Comparison of ENCODE assay signal across 25 cellular contexts in genomic region chr3:25191703-25192102, GRCh38.
DNase-seq lines count a peak whose midpoint lies in the region; ATAC-seq, FAIRE-seq and TF ChIP-seq lines count a peak whose summit lies in the region.
"Had no signal": no experiment of that assay in that cellular context is flagged by ENCODE, and none has a peak within 500 bp of the region (broad histone marks: within the 10 kb centered on the region; RNA-seq: fewer than 3 reads in every experiment).

No MANE protein-coding gene starts in this region.

- peak overlapping the region; percentile 65 for H3K27ac Mint-ChIP-seq in osteocyte (ENCODE audit: unreplicated experiment)
- H3K27ac Mint-ChIP-seq: B cell; CD8-positive, alpha-beta T cell; IgD-negative memory B cell had no signal

- H3K4me2 ChIP-seq in H1 (ENCODE audit: insufficient read depth in 1 of 2, low read depth in 2 of 2, low read length in 2 of 2): no peak overlapping the region

- CTCF ChIA-PET in AG04449 (lab: Yijun Ruan, JAX) (interaction anchor here (1.0 kb wide), 1 partner anchor 169 kb away, joined by 3 read pairs; no protein-coding TSS in a partner anchor), H1 (lab: Charles Lee; ENCODE audit: partially characterized antibody) (no interaction called here)

- no peaks in the 10 kb centered on the region for H3K23me2 ChIP-seq in H1 (ENCODE audit: low read depth, low read length)

- H3K4me1 ChIP-seq in H1 (replicated peaks in 1 of 4; ENCODE audit: control insufficient read depth in 3 of 4, insufficient read depth in 4 of 4, low read length in 3 of 4) (no peaks in the 10 kb centered on the region), sigmoid colon (no peaks in the 10 kb centered on the region)
- H3K4me1 ChIP-seq: Caco-2 had no signal

- H3K9me3 ChIP-seq in SK-N-MC (ENCODE audit: low read depth, low read length) (no peaks in the 10 kb centered on the region), H1 (ENCODE audit: insufficient read depth in 2 of 2, low read depth in 1 of 2, low read length in 1 of 2) (no peaks in the 10 kb centered on the region; a peak in 1 of 4 replicates), sigmoid colon (no peaks in the 10 kb centered on the region)
- H3K9me3 ChIP-seq: Caco-2 had no signal

- H2AFZ ChIP-seq in H1 (ENCODE audit: low read length): no peak overlapping the region

- TF ChIP-seq POLR2A in H1 (IDR thresholded peaks at IDR 0.05; ENCODE audit: control extremely low read depth in 1 of 2, low read depth in 2 of 2, low read length in 2 of 2) (no peak), sigmoid colon (IDR thresholded peaks at IDR 0.05) (no peak)

- no peak for TF ChIP-seq EP300 in H1 (IDR thresholded peaks at IDR 0.05; ENCODE audit: borderline replicate concordance in 1 of 2, low read depth in 2 of 2, low read length in 2 of 2)
- no peak for TF ChIP-seq EP300 in sigmoid colon (IDR thresholded peaks at IDR 0.05)

- no peaks in the 10 kb centered on the region for H3K27me3 Mint-ChIP-seq in osteocyte (ENCODE audit: unreplicated experiment)
- H3K27me3 Mint-ChIP-seq: B cell, IgD-negative memory B cell had no signal

- no peaks in the 10 kb centered on the region for H3K36me3 ChIP-seq in SK-N-MC (ENCODE audit: insufficient read depth, low read length)
- no peaks in the 10 kb centered on the region for H3K36me3 ChIP-seq in H1 (ENCODE audit: control insufficient read depth in 2 of 4, insufficient read depth in 4 of 4, low read length in 3 of 4)
- no peaks in the 10 kb centered on the region for H3K36me3 ChIP-seq in sigmoid colon

- TF ChIP-seq CTCF in AG04449 (IDR thresholded peaks at IDR 0.05; ENCODE audit: insufficient read depth, low read length, missing control alignments): no peak
- no peak for TF ChIP-seq CTCF in H1 (IDR thresholded peaks at IDR 0.05; ENCODE audit: control extremely low read depth in 1 of 3, insufficient read depth in 1 of 3, low read depth in 1 of 3, low read length in 3 of 3)
- no peak for TF ChIP-seq CTCF in osteocyte (IDR thresholded peaks at IDR 0.05)
- TF ChIP-seq CTCF in sigmoid colon (IDR thresholded peaks at IDR 0.05): no peak

- H4K91ac ChIP-seq in H1 (replicated peaks; ENCODE audit: insufficient read length, low read length): no peak overlapping the region

- H2BK5ac ChIP-seq in H1 (ENCODE audit: low read depth, low read length): no peak overlapping the region

- peak; percentile 5 for DNase-seq in AG04449 (ENCODE audit: low read depth, low spot score)
- DNase-seq in SK-N-MC (ENCODE audit: low read depth, low spot score): peak; percentile 28
- DNase-seq in H1 (ENCODE audit: low read depth in 1 of 2, low spot score in 2 of 2): no peak
- no peak for DNase-seq in osteocyte (ENCODE audit: extremely low spot score, unreplicated experiment)
- no peak for DNase-seq in left lobe of liver (ENCODE audit: low spot score)
- no peak for DNase-seq in HuH-7.5 (ENCODE audit: low spot score)
- DNase-seq in sigmoid colon: no peak
- DNase-seq: Caco-2; CD8-positive, alpha-beta T cell; DMS79 treated with DMSO at 0.1 percent for 48 hours; GF-D8; GOT3; HCEC 1CT; NCI-H1092; NCI-H1436 treated with DMSO at 0.1 percent for 48 hours; NCI-H187 treated with DMSO at 0.1 percent for 48 hours; NCI-H446; NCI-H69; SHP77 had no signal

- H2BK20ac ChIP-seq in H1 (ENCODE audit: low read length): no peak overlapping the region

- H3K23ac ChIP-seq in H1 (ENCODE audit: insufficient read length): no peak overlapping the region

- H3K79me2 ChIP-seq in H1 (ENCODE audit: control insufficient read depth in 1 of 2, insufficient read depth in 2 of 2, low read length in 2 of 2): no peaks in the 10 kb centered on the region

- peak overlapping the region; percentile 12 for H3K4me3 Mint-ChIP-seq in osteocyte (ENCODE audit: unreplicated experiment)
- H3K4me3 Mint-ChIP-seq: B cell; CD8-positive, alpha-beta T cell; IgD-negative memory B cell had no signal

- intact Hi-C loops in sigmoid colon (cut with DNase I): no loop called here

- no peak for TF ChIP-seq RAD21 in H1 (IDR thresholded peaks at IDR 0.05 in 1 of 2, conservative IDR thresholded peaks at IDR 0.05 in 1 of 2; ENCODE audit: low read depth in 2 of 2, low read length in 2 of 2)

- H3K9ac ChIP-seq in SK-N-MC (ENCODE audit: insufficient read length) (no peak overlapping the region), H1 (replicated peaks in 1 of 4; ENCODE audit: extremely low read depth in 1 of 4, low read depth in 3 of 4, low read length in 3 of 4) (no peak overlapping the region)

- no peaks in the 10 kb centered on the region for H3K36me3 Mint-ChIP-seq in osteocyte (ENCODE audit: unreplicated experiment)
- H3K36me3 Mint-ChIP-seq: CD8-positive, alpha-beta T cell; IgD-negative memory B cell had no signal

- H3K56ac ChIP-seq in H1 (replicated peaks; ENCODE audit: insufficient read length, low read depth, low read length): no peak overlapping the region

- H2BK120ac ChIP-seq in H1 (replicated peaks; ENCODE audit: low read depth, low read length): no peak overlapping the region

- H3K18ac ChIP-seq in H1 (ENCODE audit: extremely low read depth, low read length): no peak overlapping the region

- H4K20me1 ChIP-seq in H1 (replicated peaks in 1 of 2; ENCODE audit: control insufficient read depth in 1 of 2, insufficient read depth in 2 of 2, low read length in 2 of 2): no peaks in the 10 kb centered on the region

- H2BK15ac ChIP-seq in H1 (ENCODE audit: low read length): no peak overlapping the region

- H3K79me1 ChIP-seq in H1 (ENCODE audit: low read depth, low read length): no peaks in the 10 kb centered on the region

- H2BK12ac ChIP-seq in H1 (ENCODE audit: low read depth, low read length): no peak overlapping the region

- H3K4me3 ChIP-seq in AG04449 (ENCODE audit: low read depth, low read length) (no peak overlapping the region), SK-N-MC (0 out of 2 replicates have a peak overlapping the region, but pooled peaks have one; percentile 18), H1 (ENCODE audit: extremely low read depth in 1 of 4, insufficient read depth in 2 of 4, low read depth in 3 of 4, low read length in 4 of 4) (no peak overlapping the region), sigmoid colon (no peak overlapping the region)

- H2AK5ac ChIP-seq in H1 (ENCODE audit: low read depth, low read length): no peak overlapping the region

- ATAC-seq in left lobe of liver: no peak
- ATAC-seq: CD8-positive, alpha-beta T cell; Panc1 had no signal

- no peaks in the 10 kb centered on the region for H3K9me3 Mint-ChIP-seq in osteocyte (ENCODE audit: unreplicated experiment)

- H3K27me3 ChIP-seq in H1 (replicated peaks in 1 of 4; ENCODE audit: control insufficient read depth in 3 of 4, extremely low read depth in 1 of 4, insufficient read depth in 3 of 4, low read length in 3 of 4): no peaks in the 10 kb centered on the region
- no peaks in the 10 kb centered on the region for H3K27me3 ChIP-seq in sigmoid colon

- no peak overlapping the region for H3K14ac ChIP-seq in H1 (ENCODE audit: insufficient read length)

- H4K8ac ChIP-seq in H1 (ENCODE audit: extremely low read depth, insufficient read depth, low read length): no peak overlapping the region

- peak overlapping the region; percentile 71 for H3K27ac ChIP-seq in SK-N-MC
- H3K27ac ChIP-seq in H1 (ENCODE audit: low read depth, low read length): no peak overlapping the region
- H3K27ac ChIP-seq in sigmoid colon: no peak overlapping the region
- H3K27ac ChIP-seq: C4-2B, RWPE1 had no signal

- H4K5ac ChIP-seq in H1 (ENCODE audit: insufficient read length, low read depth, low read length): no peak overlapping the region

- 91% methylated on average over 5 of the region's 5 CpGs; no CpG with 5 or more reads in 1 of the 2 experiments for WGBS in H1 (ENCODE audit: extremely low coverage in 1 of 2, insufficient coverage in 1 of 2, insufficient read length in 1 of 2, insufficient replicate concordance in 2 of 2, low coverage in 1 of 2, low lambda C conversion rate in 2 of 2, missing lambda C conversion rate in 1 of 2), 2 experiments
- WGBS in sigmoid colon, 2 donors: 84 to 90% methylated on average over 5 of the region's 5 CpGs

- peaks cover 25% of the 10 kb centered on the region for H3K4me1 Mint-ChIP-seq in osteocyte (ENCODE audit: unreplicated experiment)
- H3K4me1 Mint-ChIP-seq: B cell, IgD-negative memory B cell had no signal

- FAIRE-seq in H1 (lab: Jason Lieb, UNC): no peak
- FAIRE-seq: GM12891 had no signal

- POLR2A ChIA-PET in AG04449 (lab: Yijun Ruan, JAX) (no interaction called here), H1 (lab: Charles Lee; ENCODE audit: partially characterized antibody) (no interaction called here)

- no peak overlapping the region for H3K4ac ChIP-seq in H1 (replicated peaks; ENCODE audit: insufficient read length, low read depth, low read length)

TF ChIP-seq in H1, 55 proteins besides CTCF, POLR2A, EP300 and RAD21:
- TF ChIP-seq SIX5 (IDR thresholded peaks at IDR 0.05; ENCODE audit: low read depth, low read length) (no peak), ASH2L (IDR thresholded peaks at IDR 0.05; ENCODE audit: low read length) (no peak), MAFK (IDR thresholded peaks at IDR 0.05; ENCODE audit: low read depth, low read length) (peak; percentile 47; the same call in 1 of the 2 replicates)

Comparison
In these comparisons a context has a peak if more than half of its experiments do, and no peak if none do; other contexts are left out.
1. DNase-seq: peak in AG04449 (single experiment) and SK-N-MC (single experiment); none in H1 (0 of 2), osteocyte (single experiment), left lobe of liver (single experiment), HuH-7.5 (single experiment) and sigmoid colon (single experiment).